Comparison of ENCODE assay signal across 17 cellular contexts in the genomic region with DNA sequence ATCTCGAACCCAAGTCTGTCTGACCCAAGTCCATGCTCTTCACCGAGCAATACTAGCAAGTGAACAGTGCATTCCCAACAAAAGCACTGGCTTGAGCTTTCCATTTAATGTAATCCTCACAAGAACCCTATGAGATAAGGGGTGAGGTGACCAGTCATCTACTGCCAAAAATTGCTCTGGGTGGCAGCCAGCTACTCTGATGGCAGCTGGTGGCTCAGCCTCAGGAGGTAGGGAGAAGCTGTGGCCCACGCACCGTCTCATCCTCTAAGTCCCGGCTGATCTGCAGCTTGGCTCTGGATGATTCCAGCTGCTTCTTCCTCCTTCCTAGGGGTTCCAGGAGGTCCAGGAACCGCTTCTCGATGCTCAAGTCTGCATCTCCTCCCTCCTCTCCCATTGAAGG.
A peak's percentile ranks its signal among the peaks of the same experiment; 100 is the strongest.
DNase-seq lines count a peak whose midpoint lies in the region; ATAC-seq, FAIRE-seq and TF ChIP-seq lines count a peak whose summit lies in the region.
"Had no signal": no experiment of that assay in that cellular context is flagged by ENCODE, and none has a peak within 500 bp of the region (broad histone marks: within the 10 kb centered on the region; RNA-seq: fewer than 3 reads in every experiment).

No MANE protein-coding gene starts in this region.

- no peak overlapping the region for H4K91ac ChIP-seq in mesenchymal stem cell (ENCODE audit: low read length)

- intact Hi-C loops in Right ventricle myocardium inferior (cut with DNase I), result no loop called here
- intact Hi-C loops in cardiac septum (cut with DNase I), result no loop called here
- intact Hi-C loops in heart right ventricle (cut with DNase I), result loop anchor here in 1 of 10 donors (10.0 kb wide), 1 partner anchor 235 kb away; a partner anchor contains a TSS
- intact Hi-C loops in pancreas (cut with DNase I), result no loop called here

- TF ChIP-seq CTCF in heart right ventricle (IDR thresholded peaks at IDR 0.05), result no peak
- no peak for TF ChIP-seq CTCF in pancreas (IDR thresholded peaks at IDR 0.05)
- TF ChIP-seq CTCF in smooth muscle cell (IDR thresholded peaks at IDR 0.05; ENCODE audit: borderline replicate concordance, insufficient read depth, poor library complexity, severe bottlenecking), result no peak

- H2AK5ac ChIP-seq in mesenchymal stem cell (ENCODE audit: low read length, severe bottlenecking), result no peak overlapping the region

- no peak overlapping the region for H4K8ac ChIP-seq in mesenchymal stem cell (ENCODE audit: low read length)

- peak; percentile 60 for DNase-seq in Right ventricle myocardium inferior (ENCODE audit: missing footprints)
- no peak for DNase-seq in cardiac septum (ENCODE audit: low spot score)
- peak; percentile 58 to 62 for DNase-seq in heart right ventricle
- DNase-seq in pancreas, result peak in 2 of 6 donors; percentile 40 to 49
- DNase-seq in mesenchymal stem cell, result no peak
- no peak for DNase-seq in smooth muscle cell (lab: John Stamatoyannopoulos, UW; ENCODE audit: unreplicated experiment)
- DNase-seq: GDM1, NCI-H1417, NCI-H187 treated with DMSO at 0.1 percent for 48 hours, NCI-H2227 treated with DMSO at 0.1 percent for 48 hours, NCI-H510A treated with DMSO at 0.1 percent for 48 hours, NCI-H82, PC-3, RPMI8226 had no signal

- no peaks in the 10 kb centered on the region for H3K9me3 ChIP-seq in heart right ventricle
- H3K9me3 ChIP-seq in pancreas, result no peaks in the 10 kb centered on the region
- no peaks in the 10 kb centered on the region for H3K9me3 ChIP-seq in mesenchymal stem cell (ENCODE audit: control insufficient read depth, low read length)
- no peaks in the 10 kb centered on the region for H3K9me3 ChIP-seq in smooth muscle cell (replicated peaks; ENCODE audit: low read depth)
- H3K9me3 ChIP-seq: SJSA1 had no signal

- H3K4me1 ChIP-seq in heart right ventricle (peaks cover 3 to 40% (median 27%) of the 10 kb centered on the region in 9 donors), pancreas (no peaks in the 10 kb centered on the region), mesenchymal stem cell (ENCODE audit: control insufficient read depth, insufficient read depth, low read depth, low read length) (no peaks in the 10 kb centered on the region), smooth muscle cell (ENCODE audit: low read depth) (no peaks in the 10 kb centered on the region)
- H3K4me1 ChIP-seq: SJSA1 had no signal

- H3K27ac ChIP-seq in heart right ventricle (peak overlapping the region in 9 of 10 donors; percentile 20 to 82 (median 74)), pancreas (no peak overlapping the region), mesenchymal stem cell (ENCODE audit: low read length, poor library complexity, severe bottlenecking) (no peak overlapping the region), smooth muscle cell (ENCODE audit: low read depth) (no peak overlapping the region)
- H3K27ac ChIP-seq: KMS-11, SJSA1 had no signal

- H3K79me1 ChIP-seq in mesenchymal stem cell (replicated peaks; ENCODE audit: low read length, poor library complexity, severe bottlenecking), result no peaks in the 10 kb centered on the region

- no peak overlapping the region for H3K23ac ChIP-seq in mesenchymal stem cell (ENCODE audit: low read length in 2 of 2)

- H2AFZ ChIP-seq in mesenchymal stem cell (ENCODE audit: low read depth, low read length) (no peak overlapping the region), smooth muscle cell (ENCODE audit: low read depth) (no peak overlapping the region)

- no peak overlapping the region for H3K4me3 ChIP-seq in heart right ventricle
- no peak overlapping the region for H3K4me3 ChIP-seq in pancreas
- H3K4me3 ChIP-seq in mesenchymal stem cell (ENCODE audit: insufficient read depth in 1 of 2, low read depth in 1 of 2, low read length in 2 of 2), result no peak overlapping the region
- no peak overlapping the region for H3K4me3 ChIP-seq in smooth muscle cell
- H3K4me3 ChIP-seq: SJSA1 had no signal

- no peak overlapping the region for H3K4ac ChIP-seq in mesenchymal stem cell (ENCODE audit: low read depth in 1 of 2, low read length in 2 of 2)

- H2BK5ac ChIP-seq in mesenchymal stem cell (ENCODE audit: low read depth, low read length, poor library complexity, severe bottlenecking), result no peak overlapping the region

- no peaks in the 10 kb centered on the region for H3K79me2 ChIP-seq in smooth muscle cell (ENCODE audit: low read depth)

- no peak overlapping the region for H3K4me2 ChIP-seq in mesenchymal stem cell (ENCODE audit: low read length, poor library complexity, severe bottlenecking)
- H3K4me2 ChIP-seq in smooth muscle cell, result no peak overlapping the region
- H3K4me2 ChIP-seq: KMS-11 had no signal

- no peaks in the 10 kb centered on the region for H3F3A ChIP-seq in smooth muscle cell (ENCODE audit: low read depth)

- no peak for FAIRE-seq in pancreas (lab: Jason Lieb, UNC)

- H2BK120ac ChIP-seq in mesenchymal stem cell (ENCODE audit: low read depth, low read length), result no peak overlapping the region

- no peak overlapping the region for H2BK15ac ChIP-seq in mesenchymal stem cell (ENCODE audit: low read depth, poor library complexity, severe bottlenecking)

- H2BK12ac ChIP-seq in mesenchymal stem cell (ENCODE audit: low read length in 2 of 2), result no peak overlapping the region

- no peak overlapping the region for H3K14ac ChIP-seq in mesenchymal stem cell (ENCODE audit: low read length in 2 of 2)

- no peak overlapping the region for H3K9ac ChIP-seq in mesenchymal stem cell (ENCODE audit: low read length)
- H3K9ac ChIP-seq in smooth muscle cell (ENCODE audit: low read depth), result no peak overlapping the region
- H3K9ac ChIP-seq: KMS-11 had no signal

- H4K20me1 ChIP-seq in smooth muscle cell (ENCODE audit: low read depth), result no peaks in the 10 kb centered on the region

- ATAC-seq in Right ventricle myocardium inferior, result peak; percentile 88
- ATAC-seq in heart right ventricle, result peak; percentile 53 to 90 (median 82)
- peak in 3 of 4 donors; percentile 53 to 82 (median 67) for ATAC-seq in pancreas
- no peak for ATAC-seq in GM21526 (IDR thresholded peaks at IDR 0.05; ENCODE audit: low FRiP score, unreplicated experiment)
- ATAC-seq: PC-3 had no signal

- H3K36me3 ChIP-seq in heart right ventricle (peaks cover 0 to 26% (median 0%) of the 10 kb centered on the region in 9 donors), pancreas (no peaks in the 10 kb centered on the region), mesenchymal stem cell (ENCODE audit: control insufficient read depth in 1 of 2, insufficient read depth in 2 of 2, low read depth in 1 of 2, low read length in 2 of 2) (no peaks in the 10 kb centered on the region), smooth muscle cell (ENCODE audit: low read depth) (no peaks in the 10 kb centered on the region)
- H3K36me3 ChIP-seq: SJSA1 had no signal

- H3K27me3 ChIP-seq in heart right ventricle (no peaks in the 10 kb centered on the region), pancreas (no peaks in the 10 kb centered on the region), mesenchymal stem cell (ENCODE audit: control insufficient read depth in 1 of 2, insufficient read depth in 1 of 2, low read length in 2 of 2) (peaks cover 0 to 28% of the 10 kb centered on the region in 2 experiments), smooth muscle cell (ENCODE audit: low read depth) (no peaks in the 10 kb centered on the region)
- H3K27me3 ChIP-seq: SJSA1 had no signal

- WGBS in heart right ventricle, 2 donors, result 62 to 65% methylated on average over 7 of the region's 7 CpGs
- WGBS in pancreas, 2 donors, result 68 to 80% methylated on average over 7 of the region's 7 CpGs
- 94% methylated on average over 7 of the region's 7 CpGs for WGBS in mesenchymal stem cell
- WGBS in smooth muscle cell (ENCODE audit: low lambda C conversion rate), result 95% methylated on average over 7 of the region's 7 CpGs

- H3K18ac ChIP-seq in mesenchymal stem cell (ENCODE audit: low read depth in 1 of 2, low read length in 2 of 2), result no peak overlapping the region

Comparison
In these comparisons a context has a peak if more than half of its experiments do, and no peak if none do; other contexts are left out.
1. DNase-seq: peak in Right ventricle myocardium inferior (single experiment) and heart right ventricle (2 of 2); none in cardiac septum (single experiment), mesenchymal stem cell (single experiment) and smooth muscle cell (single experiment).
2. H3K27ac ChIP-seq: peak in heart right ventricle (9 of 10); none in pancreas (0 of 4), mesenchymal stem cell (single experiment) and smooth muscle cell (single experiment).